In the genomic region with DNA sequence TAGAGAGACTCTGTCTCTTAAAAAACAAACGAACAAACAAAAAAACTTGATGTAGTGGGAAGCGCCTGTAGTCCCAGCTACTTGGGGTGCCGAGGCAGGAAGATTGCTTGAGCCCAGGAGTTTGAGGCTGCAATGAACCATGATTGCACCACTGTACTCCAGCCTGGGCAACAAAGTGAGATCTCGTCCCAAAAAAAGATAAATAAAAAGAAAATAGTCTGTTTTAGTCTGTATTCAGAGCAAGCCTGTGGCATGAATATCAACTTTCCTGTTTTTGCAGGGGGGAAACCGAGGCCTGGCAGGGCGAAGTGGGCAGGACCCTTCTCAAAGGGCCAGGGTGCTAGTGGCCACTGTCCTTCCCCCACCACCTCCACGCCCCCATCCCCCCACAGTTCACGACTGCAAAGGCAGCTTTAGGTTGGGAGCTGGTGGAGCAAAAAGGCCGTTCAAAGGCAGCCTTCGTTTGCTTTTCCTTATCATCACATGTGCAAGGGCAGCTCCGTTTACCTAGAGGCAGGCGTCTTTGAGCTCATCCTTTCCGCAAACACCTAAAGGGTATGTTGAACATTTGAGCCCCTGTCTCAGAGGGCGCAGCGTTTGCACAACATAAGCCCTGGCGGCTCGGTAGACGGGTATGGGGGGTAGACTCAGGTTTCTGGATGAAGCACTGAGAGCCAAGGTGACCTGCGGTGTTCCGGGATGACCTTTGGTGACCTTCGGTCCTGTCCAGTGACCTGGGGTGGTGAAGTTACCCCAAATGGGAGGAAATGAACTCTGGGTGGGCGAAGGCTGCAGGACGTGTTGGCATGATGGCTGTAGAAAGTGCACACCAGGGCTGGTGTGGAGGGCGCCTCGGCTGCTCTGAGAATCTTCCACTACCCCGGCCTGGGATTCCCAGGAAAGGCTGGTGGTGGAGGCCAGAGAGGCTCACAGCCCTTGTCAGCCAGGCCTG, we compare ENCODE assay signal across 19 cellular contexts. TPM values are rescaled to one million over a fixed set of nuclear protein-coding genes. Genes with fewer than 3 reads are reported as not detected.
"Had no signal": no experiment of that assay in that cellular context is flagged by ENCODE, and none has a peak within 500 bp of the region (broad histone marks: within the 10 kb centered on the region; RNA-seq: fewer than 3 reads in every experiment).

No MANE protein-coding gene starts in this region.

- H3K27ac Mint-ChIP-seq: activated CD4-positive, alpha-beta T cell treated with anti-CD3 and anti-CD28 coated beads, Interleukin-2, amount 10 ng/mL, durations not matched to agents 7 days and 5 days; activated naive CD4-positive, alpha-beta T cell treated with anti-CD3 and anti-CD28 coated beads, Interleukin-2, amount 10 ng/mL, durations not matched to agents 7 days and 5 days; activated naive CD8-positive, alpha-beta T cell treated with anti-CD3 and anti-CD28 coated beads, Interleukin-2, amount 50 U/mL, for 24 hours had no signal

- H3K9me3 ChIP-seq: colonic mucosa, left lung, tibial artery had no signal

- H3K4me1 Mint-ChIP-seq: activated naive CD4-positive, alpha-beta T cell treated with anti-CD3 and anti-CD28 coated beads, Interleukin-2, amount 10 ng/mL, durations not matched to agents 7 days and 5 days; activated naive CD8-positive, alpha-beta T cell treated with anti-CD3 and anti-CD28 coated beads, Interleukin-2, amount 50 U/mL, for 24 hours; central memory CD8-positive, alpha-beta T cell had no signal

- H3K27me3 Mint-ChIP-seq: activated CD4-positive, alpha-beta T cell treated with anti-CD3 and anti-CD28 coated beads, Interleukin-2, amount 10 ng/mL, durations not matched to agents 7 days and 5 days had no signal

- H3K36me3 ChIP-seq: colonic mucosa, left lung, tibial artery had no signal

- H3K4me3 Mint-ChIP-seq: activated CD4-positive, alpha-beta T cell treated with anti-CD3 and anti-CD28 coated beads, Interleukin-2, amount 10 ng/mL, durations not matched to agents 7 days and 5 days; activated naive CD4-positive, alpha-beta T cell treated with anti-CD3 and anti-CD28 coated beads, Interleukin-2, amount 10 ng/mL, durations not matched to agents 7 days and 5 days; activated naive CD8-positive, alpha-beta T cell treated with anti-CD3 and anti-CD28 coated beads, Interleukin-2, amount 50 U/mL, for 24 hours; activated T-cell treated with anti-CD3 and anti-CD28 coated beads, Interleukin-2, amount 50 U/mL, for 4 hours; central memory CD8-positive, alpha-beta T cell had no signal

- H3K36me3 Mint-ChIP-seq: activated naive CD4-positive, alpha-beta T cell treated with anti-CD3 and anti-CD28 coated beads, Interleukin-2, amount 10 ng/mL, durations not matched to agents 7 days and 5 days had no signal

- H3K9me3 Mint-ChIP-seq: activated CD4-positive, alpha-beta T cell treated with anti-CD3 and anti-CD28 coated beads, Interleukin-2, amount 10 ng/mL, durations not matched to agents 7 days and 5 days; activated naive CD4-positive, alpha-beta T cell treated with anti-CD3 and anti-CD28 coated beads, Interleukin-2, amount 10 ng/mL, durations not matched to agents 7 days and 5 days; activated naive CD8-positive, alpha-beta T cell treated with anti-CD3 and anti-CD28 coated beads, Interleukin-2, amount 50 U/mL, for 24 hours; activated T-cell treated with anti-CD3 and anti-CD28 coated beads, Interleukin-2, amount 50 U/mL, for 4 hours; central memory CD8-positive, alpha-beta T cell had no signal

- DNase-seq: activated CD4-positive, alpha-beta T cell treated with anti-CD3 and anti-CD28 coated beads, Interleukin-2, amount 10 ng/mL, durations not matched to agents 7 days and 5 days; activated CD8-positive, alpha-beta memory T cell treated with anti-CD3 and anti-CD28 coated beads, Interleukin-2, amount 50 U/mL, for 4 hours; activated naive CD4-positive, alpha-beta T cell treated with anti-CD3 and anti-CD28 coated beads, Interleukin-2, amount 10 ng/mL, durations not matched to agents 7 days and 5 days; activated naive CD8-positive, alpha-beta T cell treated with anti-CD3 and anti-CD28 coated beads, Interleukin-2, amount 50 U/mL, for 24 hours; activated T-cell treated with anti-CD3 and anti-CD28 coated beads, Interleukin-2, amount 50 U/mL, for 4 hours; anterior cingulate cortex; colonic mucosa; erythroblast; foreskin melanocyte; left lung; mammary epithelial cell; stimulated activated CD4-positive, alpha-beta T cell treated with anti-CD3 and anti-CD28 coated beads, Interleukin-2, amount 100 ng/mL, for 24 hours; stimulated activated naive CD4-positive, alpha-beta T cell treated with Interleukin-2 at 50 U/mL for 16 hours; substantia nigra; T-helper 1 cell; T-helper 9 cell; tibial artery had no signal

- H3K4me1 ChIP-seq: colonic mucosa, left lung, parathyroid adenoma, tibial artery had no signal

- H3K27me3 ChIP-seq: colonic mucosa had no signal

- H3K9ac ChIP-seq: parathyroid adenoma had no signal

- ATAC-seq: activated naive CD8-positive, alpha-beta T cell treated with anti-CD3 and anti-CD28 coated beads, Interleukin-2, amount 50 U/mL, for 24 hours; activated T-cell treated with anti-CD3 and anti-CD28 coated beads, Interleukin-2, amount 50 U/mL, for 4 hours; left lung had no signal

- H3K4me3 ChIP-seq: colonic mucosa, left lung, tibial artery had no signal

- H3K27ac ChIP-seq: colonic mucosa, left lung, parathyroid adenoma, tibial artery had no signal

RNA-seq across cellular contexts. Expression of a gene that starts 8.7 kb away (rescaled TPM):
- total RNA-seq: activated CD4-positive, alpha-beta T cell treated with anti-CD3 and anti-CD28 coated beads, Interleukin-2, amount 10 ng/mL, durations not matched to agents 7 days and 5 days had no signal
